In genomic region chr12:88308825-88309224, GRCh38 we compare ENCODE assay signal across 12 cellular contexts.
A peak's percentile ranks its signal among the peaks of the same experiment; 100 is the strongest.
DNase-seq lines count a peak whose midpoint lies in the region; TF ChIP-seq lines count a peak whose summit lies in the region.
"Had no signal": no experiment of that assay in that cellular context is flagged by ENCODE, and none has a peak within 500 bp of the region (broad histone marks: within the 10 kb centered on the region; RNA-seq: fewer than 3 reads in every experiment).

No MANE protein-coding gene starts in this region.

- H3K27me3 ChIP-seq in adipocyte (replicated peaks; ENCODE audit: control insufficient read depth, insufficient read depth, low read length) = no peaks in the 10 kb centered on the region

- peak overlapping the region; percentile 75 for H3K9ac ChIP-seq in adipocyte (ENCODE audit: low read length)

- H3K36me3 ChIP-seq in adipocyte (ENCODE audit: control insufficient read depth, insufficient read depth, low read length, severe bottlenecking) = no peaks in the 10 kb centered on the region

- no peak for TF ChIP-seq CTCF in HFF-Myc (IDR thresholded peaks at IDR 0.05; ENCODE audit: low read depth, low read length, missing control alignments)
- no peak for TF ChIP-seq CTCF in fibroblast of pulmonary artery (IDR thresholded peaks at IDR 0.05; ENCODE audit: low read length, missing control alignments)
- TF ChIP-seq CTCF in GM20000 (IDR thresholded peaks at IDR 0.05; ENCODE audit: extremely low read depth, missing control alignments) = no peak

- H3K4me3 ChIP-seq in HFF-Myc (replicated peaks; ENCODE audit: low read depth, low read length) = no peak overlapping the region
- H3K4me3 ChIP-seq in adipocyte (ENCODE audit: low read length) = no peak overlapping the region
- H3K4me3 ChIP-seq in fibroblast of pulmonary artery (replicated peaks; ENCODE audit: low read depth, low read length) = no peak overlapping the region
- H3K4me3 ChIP-seq: psoas muscle had no signal

- DNase-seq in HFF-Myc (ENCODE audit: extremely low read depth, low read depth) (peak; percentile 21), adipocyte (ENCODE audit: low read depth) (peak; percentile 65), fibroblast of pulmonary artery (ENCODE audit: low read depth) (peak; percentile 95), smooth muscle cell of the brain vasculature (ENCODE audit: low read depth, low spot score) (peak; percentile 32), foreskin melanocyte (no peak), NOMO-1 treated with dmso at 0.1 percent for 144 hours (lab: John Stamatoyannopoulos, UW; ENCODE audit: unreplicated experiment) (no peak), GM20000 (ENCODE audit: low spot score) (no peak)
- DNase-seq: activated CD8-positive, alpha-beta memory T cell treated with anti-CD3 and anti-CD28 coated beads for 24 hours; CD4-positive, alpha-beta memory T cell; effector CD8-positive, alpha-beta T cell; psoas muscle; stimulated activated CD4-positive, alpha-beta T cell treated with anti-CD3 and anti-CD28 coated beads, Interleukin-2, amount 100 ng/mL, for 24 hours had no signal

- peaks cover 64% of the 10 kb centered on the region for H3K4me1 ChIP-seq in adipocyte (ENCODE audit: control insufficient read depth, insufficient read depth, low read length)
- H3K4me1 ChIP-seq: psoas muscle had no signal

- H3K9me3 ChIP-seq in adipocyte (ENCODE audit: control insufficient read depth, low read length) = no peaks in the 10 kb centered on the region
- H3K9me3 ChIP-seq: psoas muscle had no signal

Comparison
In these comparisons a context has a peak if more than half of its experiments do, and no peak if none do; other contexts are left out.
1. DNase-seq: peak in HFF-Myc (single experiment), adipocyte (single experiment), fibroblast of pulmonary artery (single experiment) and smooth muscle cell of the brain vasculature (single experiment); none in foreskin melanocyte (single experiment), NOMO-1 treated with dmso at 0.1 percent for 144 hours (single experiment) and GM20000 (single experiment).